In the genomic region with DNA sequence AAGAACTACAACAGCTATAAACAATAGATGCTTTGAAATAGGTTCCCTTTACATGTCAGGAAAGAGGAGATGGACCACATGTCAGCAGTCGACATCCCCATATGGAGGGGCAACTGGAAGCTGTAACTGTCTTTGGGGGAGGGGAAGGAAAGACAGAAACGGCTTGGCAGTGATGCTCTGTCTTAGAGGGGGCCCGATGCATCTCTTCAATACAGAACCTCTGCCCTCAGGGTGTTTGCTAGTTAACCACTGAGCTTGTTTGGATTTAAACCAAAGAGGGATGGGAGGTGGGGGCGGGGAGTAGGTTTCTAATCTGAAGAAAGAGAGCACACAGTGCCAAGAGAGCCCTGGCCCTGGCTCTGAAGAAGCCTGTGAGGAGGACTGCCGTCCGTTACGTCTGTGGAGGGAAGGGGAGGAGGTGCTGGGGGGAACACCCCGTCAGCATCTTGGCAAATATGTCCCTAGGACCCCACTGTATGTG, we compare ENCODE assay signal across 8 cellular contexts. TPM values are rescaled to one million over a fixed set of nuclear protein-coding genes. Genes with fewer than 3 reads are reported as not detected.
DNase-seq lines count a peak whose midpoint lies in the region; ATAC-seq and TF ChIP-seq lines count a peak whose summit lies in the region.

No MANE protein-coding gene starts in this region.

- H3K36me3 Mint-ChIP-seq in MCF 10A (ENCODE audit: insufficient read depth, unreplicated experiment), result peaks cover 30% of the 10 kb centered on the region
- no peaks in the 10 kb centered on the region for H3K36me3 Mint-ChIP-seq in natural killer cell treated with Interleukin-12 subunit alpha and Interleukin-12 subunit beta and Interleukin-15 and Interleukin-18, amount 100 ng/mL, for 72 hours

- H3K27me3 ChIP-seq in GM06990 (replicated peaks; ENCODE audit: control insufficient read depth, insufficient read depth, low read length), result no peaks in the 10 kb centered on the region; the same call in 1 of the 2 replicates

- H3K4me1 Mint-ChIP-seq in MCF 10A (ENCODE audit: insufficient read depth, unreplicated experiment), result peaks cover 7% of the 10 kb centered on the region
- peaks cover 7 to 17% of the 10 kb centered on the region in 2 donors for H3K4me1 Mint-ChIP-seq in natural killer cell treated with Interleukin-12 subunit alpha and Interleukin-12 subunit beta and Interleukin-15 and Interleukin-18, amount 100 ng/mL, for 72 hours (ENCODE audit: low read depth in 2 of 2)

- H3K4me3 ChIP-seq in GM06990 (replicated peaks; ENCODE audit: low read depth, low read length), result peak overlapping the region; percentile 50

- TF ChIP-seq CTCF in GM06990 (IDR thresholded peaks at IDR 0.05; ENCODE audit: insufficient read depth, low read length, poor library complexity, severe bottlenecking), result no peak
- TF ChIP-seq CTCF in MCF 10A (IDR thresholded peaks at IDR 0.05; ENCODE audit: unreplicated experiment), result no peak

- H3K9me3 Mint-ChIP-seq in MCF 10A (ENCODE audit: unreplicated experiment), result no peaks in the 10 kb centered on the region
- no peaks in the 10 kb centered on the region for H3K9me3 Mint-ChIP-seq in natural killer cell treated with Interleukin-12 subunit alpha and Interleukin-12 subunit beta and Interleukin-15 and Interleukin-18, amount 100 ng/mL, for 72 hours

- peak overlapping the region; percentile 54 for H3K4me3 Mint-ChIP-seq in MCF 10A (ENCODE audit: unreplicated experiment)
- H3K4me3 Mint-ChIP-seq in natural killer cell treated with Interleukin-12 subunit alpha and Interleukin-12 subunit beta and Interleukin-15 and Interleukin-18, amount 100 ng/mL, for 72 hours, result peak overlapping the region; percentile 86

- H3K27me3 Mint-ChIP-seq in MCF 10A (ENCODE audit: insufficient read depth, unreplicated experiment), result no peaks in the 10 kb centered on the region
- no peaks in the 10 kb centered on the region for H3K27me3 Mint-ChIP-seq in natural killer cell treated with Interleukin-12 subunit alpha and Interleukin-12 subunit beta and Interleukin-15 and Interleukin-18, amount 100 ng/mL, for 72 hours

- ATAC-seq in HG02840 (IDR thresholded peaks at IDR 0.05; ENCODE audit: low FRiP score, unreplicated experiment) (peak; percentile 13), GM21737 (IDR thresholded peaks at IDR 0.05; ENCODE audit: unreplicated experiment) (no peak)
- ATAC-seq in natural killer cell treated with Interleukin-12 subunit alpha and Interleukin-12 subunit beta and Interleukin-15 and Interleukin-18, amount 100 ng/mL, for 72 hours, result peak; percentile 32 to 64

- intact Hi-C loops in MCF 10A (cut with micrococcal nuclease), result no loop called here

- CTCF ChIA-PET in MCF 10A (lab: Yijun Ruan, JAX), result interaction anchor here (0.9 to 3.1 kb wide), 5 partner anchors 14 to 169 kb away, joined by 3 to 12 read pairs (median 7); no protein-coding TSS in a partner anchor

- DNase-seq in GM06990 (ENCODE audit: extremely low read depth, insufficient read length), result peak; percentile 5
- no peak for DNase-seq in MCF 10A (ENCODE audit: unreplicated experiment)
- DNase-seq in natural killer cell treated with Interleukin-12 subunit alpha and Interleukin-12 subunit beta and Interleukin-15 and Interleukin-18, amount 100 ng/mL, for 72 hours (ENCODE audit: low spot score), result no peak
- no peak for DNase-seq in AG08395 (ENCODE audit: low spot score)
- no peak for DNase-seq in glomerular visceral epithelial cell (ENCODE audit: extremely low spot score)
- no peak for DNase-seq in NCI-H510A (lab: John Stamatoyannopoulos, UW)

- POLR2A ChIA-PET in MCF 10A (lab: Yijun Ruan, JAX), result interaction anchor here (0.6 kb wide), 1 partner anchor 80 kb away, joined by 3 read pairs; no protein-coding TSS in a partner anchor

- no TSS peak for BruUV-seq in MCF 10A (replicated peaks; lab: Mats Ljungman, UMichigan)

- H3K36me3 ChIP-seq in GM06990 (ENCODE audit: control insufficient read depth, insufficient read depth, low read length), result no peaks in the 10 kb centered on the region

- peak overlapping the region; percentile 83 for H3K27ac Mint-ChIP-seq in MCF 10A (ENCODE audit: low read depth, unreplicated experiment)
- H3K27ac Mint-ChIP-seq in natural killer cell treated with Interleukin-12 subunit alpha and Interleukin-12 subunit beta and Interleukin-15 and Interleukin-18, amount 100 ng/mL, for 72 hours, result peak overlapping the region; percentile 70 to 85

RNA-seq across cellular contexts. Expression of gene CPVL, which starts 55.2 kb away (rescaled TPM):
- 29.2 and 49.0 TPM in 2 replicates for total RNA-seq in MCF 10A (2022)
- 1 to 10 TPM in 1 of 2 donors, not detected in 1; 1.4 TPM for total RNA-seq in natural killer cell treated with Interleukin-12 subunit alpha and Interleukin-12 subunit beta and Interleukin-15 and Interleukin-18, amount 100 ng/mL, for 72 hours

Comparison
In these comparisons a context has a peak if more than half of its experiments do, and no peak if none do; other contexts are left out.
1. RNA of gene CPVL, which starts 55.2 kb away (total RNA-seq): 29.2 to 49.0 TPM in MCF 10A; 1.4 TPM in natural killer cell treated with Interleukin-12 subunit alpha and Interleukin-12 subunit beta and Interleukin-15 and Interleukin-18, amount 100 ng/mL, for 72 hours; every median in the first group is over 10 times any median in the second.